In the genomic region with DNA sequence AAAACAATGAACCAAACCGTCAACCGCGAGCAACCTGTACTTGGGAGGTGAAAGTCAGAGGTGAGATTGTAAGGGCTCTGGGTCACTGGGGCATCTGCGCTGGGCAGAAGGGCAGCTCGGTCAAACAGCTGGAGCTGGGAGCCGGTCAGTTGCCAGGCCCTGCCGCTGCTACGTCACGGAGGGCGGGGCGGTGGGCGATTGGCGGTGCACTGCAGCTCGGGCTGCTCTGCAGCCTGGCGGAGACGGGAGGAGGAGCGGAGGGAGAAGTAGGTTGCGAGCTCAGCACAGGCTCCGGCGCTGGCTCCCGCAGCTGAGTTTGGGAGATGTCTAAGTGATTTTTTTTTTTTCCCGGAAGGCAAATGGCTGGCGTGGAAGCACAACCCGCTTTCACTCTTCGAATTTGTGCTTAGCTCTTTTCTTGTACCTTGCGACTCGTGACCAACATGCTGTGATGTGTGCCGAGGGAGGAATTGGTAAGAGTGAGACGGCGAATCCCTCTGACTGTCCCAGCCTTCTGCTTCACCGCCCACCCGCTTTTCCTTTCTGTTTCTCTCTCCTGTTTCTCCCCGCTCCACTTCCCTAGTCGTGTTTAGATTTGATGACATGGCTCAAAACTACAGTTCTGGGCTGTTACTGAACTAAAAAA, we compare ENCODE assay signal across 8 cellular contexts. TPM values are rescaled to one million over a fixed set of nuclear protein-coding genes. Genes with fewer than 3 reads are reported as not detected.
DNase-seq lines count a peak whose midpoint lies in the region; ATAC-seq and TF ChIP-seq lines count a peak whose summit lies in the region.

A gene (plus strand): TSS at position 229 of the 646 bp plus-strand sequence. CDS start 27,266 bp downstream, outside the sequence.

- no peaks in the 10 kb centered on the region for H3K9me3 Mint-ChIP-seq in activated CD4-positive, alpha-beta memory T cell treated with anti-CD3 and anti-CD28 coated beads for 36 hours

- H3K4me1 ChIP-seq in duodenal mucosa (ENCODE audit: control insufficient read depth in 1 of 2, insufficient read depth in 2 of 2, low read length in 2 of 2) (peaks cover 5 to 10% of the 10 kb centered on the region in 2 donors), right lobe of liver (peaks cover 0 to 6% (median 1%) of the 10 kb centered on the region in 4 donors)

- H3K36me3 ChIP-seq in duodenal mucosa (ENCODE audit: control insufficient read depth in 1 of 2, insufficient read depth in 2 of 2, low read length in 2 of 2) = no peaks in the 10 kb centered on the region
- no peaks in the 10 kb centered on the region for H3K36me3 ChIP-seq in right lobe of liver

- H3K9me3 ChIP-seq in duodenal mucosa (ENCODE audit: control insufficient read depth in 1 of 2, low read length in 2 of 2) (peaks cover 0 to 1% of the 10 kb centered on the region in 2 donors), right lobe of liver (no peaks in the 10 kb centered on the region)

- H3K27ac ChIP-seq in duodenal mucosa (ENCODE audit: low read depth, low read length) = peak within 1 kb of the TSS; percentile 81
- peak within 1 kb of the TSS; percentile 82 to 89 (median 87) for H3K27ac ChIP-seq in right lobe of liver

- CTCF ChIA-PET in activated CD4-positive, alpha-beta memory T cell treated with anti-CD3 and anti-CD28 coated beads for 36 hours (lab: Charles Lee) = interaction anchor here (0.5 to 2.9 kb wide), 4 partner anchors 8 to 80 kb away, joined by 3 to 14 read pairs (median 4); a partner anchor contains a TSS

- peak in 2 of 4 donors; percentile 4 to 18 for TF ChIP-seq CTCF in right lobe of liver (IDR thresholded peaks at IDR 0.05)

- H3K27me3 ChIP-seq in duodenal mucosa (ENCODE audit: control insufficient read depth in 1 of 2, insufficient read depth in 2 of 2, low read length in 2 of 2) (no peaks in the 10 kb centered on the region), right lobe of liver (no peaks in the 10 kb centered on the region)

- peak; percentile 96 for ATAC-seq in GM19328 (IDR thresholded peaks at IDR 0.05; ENCODE audit: unreplicated experiment)
- ATAC-seq in HG03469 (IDR thresholded peaks at IDR 0.05; ENCODE audit: unreplicated experiment) = peak; percentile 89
- ATAC-seq in right lobe of liver = peak; percentile 99 to 100 (median 100)

- 0% methylated on average over 24 of the region's 34 CpGs for WGBS in right lobe of liver (ENCODE audit: insufficient coverage, low coverage, low lambda C conversion rate, missing lambda C conversion rate)

- POLR2A ChIA-PET in activated CD4-positive, alpha-beta memory T cell treated with anti-CD3 and anti-CD28 coated beads for 36 hours (lab: Charles Lee) = interaction anchor here (0.6 to 1.4 kb wide), 5 partner anchors 20 to 1084 kb away, joined by 3 to 4 read pairs (median 3); a partner anchor contains a TSS

- H3K4me1 Mint-ChIP-seq in activated CD4-positive, alpha-beta memory T cell treated with anti-CD3 and anti-CD28 coated beads for 36 hours (ENCODE audit: low read depth) = peaks cover 20% of the 10 kb centered on the region

- peak; percentile 86 for TF ChIP-seq POLR2A in right lobe of liver (IDR thresholded peaks at IDR 0.05)

- intact Hi-C loops in activated CD4-positive, alpha-beta memory T cell treated with anti-CD3 and anti-CD28 coated beads for 36 hours (cut with micrococcal nuclease) = loop anchor here (1.0 to 5.0 kb wide), 4 partner anchors 22 to 427 kb away; a partner anchor contains a TSS
- intact Hi-C loops in right lobe of liver (cut with DNase I) = no loop called here

- DNase-seq in C1 segment of cervical spinal cord (lab: John Stamatoyannopoulos, UW) (peak; percentile 49 to 92 (median 88)), NCI-H69 (lab: John Stamatoyannopoulos, UW) (peak; percentile 79), right lobe of liver (peak; percentile 98 to 99 (median 99))
- peak; percentile 86 for DNase-seq in activated CD4-positive, alpha-beta memory T cell treated with anti-CD3 and anti-CD28 coated beads for 36 hours
- DNase-seq in stimulated activated CD4-positive, alpha-beta T cell treated with anti-CD3 and anti-CD28 coated beads, Interleukin-4, amount 100 ng/mL, for 24 hours = peak; percentile 76

- peak within 1 kb of the TSS; percentile 90 for H3K4me3 Mint-ChIP-seq in activated CD4-positive, alpha-beta memory T cell treated with anti-CD3 and anti-CD28 coated beads for 36 hours

- peak within 1 kb of the TSS; percentile 71 to 74 for H3K9ac ChIP-seq in duodenal mucosa (ENCODE audit: low read depth in 1 of 2, low read length in 2 of 2)

- H3K27me3 Mint-ChIP-seq in activated CD4-positive, alpha-beta memory T cell treated with anti-CD3 and anti-CD28 coated beads for 36 hours = no peaks in the 10 kb centered on the region

- H3K27ac Mint-ChIP-seq in activated CD4-positive, alpha-beta memory T cell treated with anti-CD3 and anti-CD28 coated beads for 36 hours = peak within 1 kb of the TSS; percentile 76

- no peaks in the 10 kb centered on the region for H3K36me3 Mint-ChIP-seq in activated CD4-positive, alpha-beta memory T cell treated with anti-CD3 and anti-CD28 coated beads for 36 hours

- H3K4me3 ChIP-seq in duodenal mucosa (ENCODE audit: low read depth in 1 of 2, low read length in 2 of 2) = peak within 1 kb of the TSS; percentile 85
- peak within 1 kb of the TSS; percentile 46 to 67 (median 62) for H3K4me3 ChIP-seq in right lobe of liver

RNA-seq across cellular contexts. Expression of the gene that starts here (rescaled TPM):
- 1 to 10 TPM; 2.8 to 3.0 TPM for total RNA-seq in activated CD4-positive, alpha-beta memory T cell treated with anti-CD3 and anti-CD28 coated beads for 36 hours
- total RNA-seq in right lobe of liver = 10 to 100 TPM in 2 of 6 experiments, 1 to 10 TPM in 4; 5.1 to 14.0 (median 8.5) TPM

Comparison
In these comparisons a context has a peak if more than half of its experiments do, and no peak if none do; other contexts are left out.
1. Peak in every context shown above with its lines: DNase-seq, ATAC-seq, H3K4me3 ChIP-seq and H3K27ac ChIP-seq.